Comparison of ENCODE assay signal across 7 cellular contexts in the genomic region with DNA sequence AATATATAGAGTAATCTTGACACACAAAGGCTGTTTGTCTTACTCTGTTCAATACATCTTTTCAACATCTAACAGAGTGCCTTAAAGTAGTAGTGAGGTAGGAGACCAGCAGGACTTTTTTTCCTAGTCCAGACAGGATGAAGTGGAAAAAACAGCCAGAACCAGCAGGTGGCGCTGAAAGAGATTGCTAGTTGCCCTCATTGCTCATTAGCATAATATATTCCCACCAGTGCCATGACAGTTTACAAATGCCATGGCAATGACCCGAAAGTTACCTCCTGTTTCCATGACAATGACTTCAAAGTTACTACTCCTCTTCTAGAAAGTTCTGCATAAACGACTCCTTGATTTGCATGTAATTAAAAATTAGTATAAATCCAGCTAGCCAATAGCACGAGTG.
A peak's percentile ranks its signal among the peaks of the same experiment; 100 is the strongest.
DNase-seq lines count a peak whose midpoint lies in the region; ATAC-seq lines count a peak whose summit lies in the region.

No MANE protein-coding gene starts in this region.

- H3K9ac ChIP-seq in adipocyte (ENCODE audit: low read length), result peak overlapping the region; percentile 56

- peak; percentile 78 for ATAC-seq in GM19351 (IDR thresholded peaks at IDR 0.05; ENCODE audit: unreplicated experiment)
- ATAC-seq in HG02763 (IDR thresholded peaks at IDR 0.05; ENCODE audit: unreplicated experiment), result no peak

- no peaks in the 10 kb centered on the region for H3K27me3 ChIP-seq in adipocyte (replicated peaks; ENCODE audit: control insufficient read depth, insufficient read depth, low read length)

- no peaks in the 10 kb centered on the region for H3K9me3 ChIP-seq in adipocyte (ENCODE audit: control insufficient read depth, low read length)

- no peaks in the 10 kb centered on the region for H3K36me3 ChIP-seq in adipocyte (ENCODE audit: control insufficient read depth, insufficient read depth, low read length, severe bottlenecking)

- peaks cover 46% of the 10 kb centered on the region for H3K4me1 ChIP-seq in adipocyte (ENCODE audit: control insufficient read depth, insufficient read depth, low read length)

- DNase-seq in EL (peak; percentile 51), Kasumi-1 (lab: John Stamatoyannopoulos, UW) (peak; percentile 30 to 41), adipocyte (ENCODE audit: low read depth) (peak; percentile 42), lung microvascular endothelial cell (ENCODE audit: low read depth in 2 of 2) (peak; percentile 49 to 61), HPDE6-E6E7 (ENCODE audit: extremely low spot score) (no peak)

- H3K4me3 ChIP-seq in adipocyte (ENCODE audit: low read length), result peak overlapping the region; percentile 33
